ENCODE assay signal across 33 cellular contexts in genomic region chr17:66941249-66941648, GRCh38. TPM values are rescaled to one million over a fixed set of nuclear protein-coding genes. Genes with fewer than 3 reads are reported as not detected.
"Had no signal": no experiment of that assay in that cellular context is flagged by ENCODE, and none has a peak within 500 bp of the region (broad histone marks: within the 10 kb centered on the region; RNA-seq: fewer than 3 reads in every experiment).

No MANE protein-coding gene starts in this region.

- H3K36me3 Mint-ChIP-seq: activated naive CD8-positive, alpha-beta T cell treated with anti-CD3 and anti-CD28 coated beads, Interleukin-2, amount 10 ng/mL, durations not matched to agents 7 days and 5 days; brain had no signal

- ATAC-seq: activated CD4-positive, CD25-positive, alpha-beta regulatory T cell treated with anti-CD3 and anti-CD28 coated beads, Interleukin-2, amount 50 U/mL, for 24 hours; effector memory CD8-positive, alpha-beta T cell; left cardiac atrium; left ventricle myocardium superior; mucosa of descending colon; stimulated activated naive B cell treated with anti-CD40 and anti-IgM and Interleukin-4, amounts not matched to agents 10 μg/mL and 1 μg/mL and 100 μg/mL, for 72 hours had no signal

- H3K4me2 ChIP-seq: smooth muscle cell had no signal

- H3K9me3 ChIP-seq: ascending aorta, mucosa of descending colon, thyroid gland, upper lobe of left lung had no signal

- H3K4me3 Mint-ChIP-seq: activated naive CD4-positive, alpha-beta T cell treated with anti-CD3 and anti-CD28 coated beads for 36 hours; activated naive CD8-positive, alpha-beta T cell treated with anti-CD3 and anti-CD28 coated beads, Interleukin-2, amount 10 ng/mL, durations not matched to agents 7 days and 5 days; activated T-helper 1 cell treated with anti-CD3 and anti-CD28 coated beads, Interleukin-12 subunit alpha, Interleukin-12 subunit beta, Interleukin-2, Interleukin-4 antibody, amounts not matched to agents 30 ng/mL and 10 ng/mL and 1 ng/mL, durations not matched to agents 14 hours and 24 hours and 36 hours; brain; effector memory CD8-positive, alpha-beta T cell; nephron; stimulated activated naive B cell treated with anti-CD40 and anti-IgM and Interleukin-4, amounts not matched to agents 10 μg/mL and 1 μg/mL and 100 μg/mL, for 72 hours had no signal

- H3K9me3 Mint-ChIP-seq: activated naive CD4-positive, alpha-beta T cell treated with anti-CD3 and anti-CD28 coated beads for 36 hours; activated naive CD8-positive, alpha-beta T cell treated with anti-CD3 and anti-CD28 coated beads, Interleukin-2, amount 10 ng/mL, durations not matched to agents 7 days and 5 days had no signal

- FAIRE-seq: keratinocyte had no signal

- H3K27ac ChIP-seq: ascending aorta, cardiac muscle cell, stomach, upper lobe of left lung, WERI-Rb-1 had no signal

- H3K4me1 Mint-ChIP-seq: activated naive CD8-positive, alpha-beta T cell treated with anti-CD3 and anti-CD28 coated beads, Interleukin-2, amount 10 ng/mL, durations not matched to agents 7 days and 5 days had no signal

- H3K27ac Mint-ChIP-seq: activated naive CD4-positive, alpha-beta T cell treated with anti-CD3 and anti-CD28 coated beads for 36 hours; activated naive CD8-positive, alpha-beta T cell treated with anti-CD3 and anti-CD28 coated beads, Interleukin-2, amount 10 ng/mL, durations not matched to agents 7 days and 5 days; activated T-helper 1 cell treated with anti-CD3 and anti-CD28 coated beads, Interleukin-12 subunit alpha, Interleukin-12 subunit beta, Interleukin-2, Interleukin-4 antibody, amounts not matched to agents 30 ng/mL and 10 ng/mL and 1 ng/mL, durations not matched to agents 14 hours and 24 hours and 36 hours; effector memory CD8-positive, alpha-beta T cell; nephron; stimulated activated naive B cell treated with anti-CD40 and anti-IgM and Interleukin-4, amounts not matched to agents 10 μg/mL and 1 μg/mL and 100 μg/mL, for 72 hours had no signal

- DNase-seq: activated CD4-positive, alpha-beta T cell treated with anti-CD3 and anti-CD28 coated beads for 48 hours; activated CD4-positive, alpha-beta T cell treated with anti-CD3 and anti-CD28 coated beads, Interleukin-2, amount 50 U/mL, for 48 hours; activated CD8-positive, alpha-beta memory T cell treated with anti-CD3 and anti-CD28 coated beads for 24 hours; activated effector memory CD4-positive, alpha-beta T cell treated with anti-CD3 and anti-CD28 coated beads, Interleukin-2, amount 50 U/mL, for 16 hours; activated naive CD4-positive, alpha-beta T cell treated with anti-CD3 and anti-CD28 coated beads for 36 hours; activated naive CD8-positive, alpha-beta T cell treated with anti-CD3 and anti-CD28 coated beads, Interleukin-2, amount 10 ng/mL, durations not matched to agents 7 days and 5 days; activated T-cell treated with anti-CD3 and anti-CD28 coated beads, Interleukin-2, amount 50 U/mL, for 1 hour; cortex of kidney; effector memory CD8-positive, alpha-beta T cell; erythroblast; hippocampal formation; left cardiac atrium; left ventricle myocardium superior; mucosa of descending colon; retina; stimulated activated CD4-positive, alpha-beta T cell treated with anti-CD3 and anti-CD28 coated beads, Interleukin-15, amount 100 ng/mL, for 24 hours; stimulated activated CD4-positive, alpha-beta T cell treated with anti-CD3 and anti-CD28 coated beads, Interleukin-2, amount 100 ng/mL, for 24 hours; stimulated activated naive B cell treated with anti-CD40 and anti-IgM and Interleukin-4, amounts not matched to agents 10 μg/mL and 1 μg/mL and 100 μg/mL, for 72 hours; stomach; T1000; upper lobe of left lung; WERI-Rb-1 had no signal

- H3K4me3 ChIP-seq: ascending aorta, cardiac muscle cell, mucosa of descending colon, smooth muscle cell, stomach, thyroid gland, upper lobe of left lung had no signal

- H3K4me1 ChIP-seq: ascending aorta had no signal

RNA-seq across cellular contexts. Expression of gene CACNG4, which starts 23.3 kb away (rescaled TPM):
- total RNA-seq: activated naive CD4-positive, alpha-beta T cell treated with anti-CD3 and anti-CD28 coated beads for 36 hours; activated naive CD8-positive, alpha-beta T cell treated with anti-CD3 and anti-CD28 coated beads, Interleukin-2, amount 10 ng/mL, durations not matched to agents 7 days and 5 days; activated T-helper 1 cell treated with anti-CD3 and anti-CD28 coated beads, Interleukin-12 subunit alpha, Interleukin-12 subunit beta, Interleukin-2, Interleukin-4 antibody, amounts not matched to agents 30 ng/mL and 10 ng/mL and 1 ng/mL, durations not matched to agents 14 hours and 24 hours and 36 hours; ascending aorta; left ventricle myocardium superior; lung microvascular endothelial cell; mesenteric fat pad had no signal
- polyA plus RNA-seq: keratinocyte had no signal
